Comparison of ENCODE assay signal across 9 cellular contexts in genomic region chr13:26422036-26422435, GRCh38.
"Had no signal": no experiment of that assay in that cellular context is flagged by ENCODE, and none has a peak within 500 bp of the region (broad histone marks: within the 10 kb centered on the region; RNA-seq: fewer than 3 reads in every experiment).

No MANE protein-coding gene starts in this region.

- H3K27ac Mint-ChIP-seq: HFFc6, IgD-negative memory B cell had no signal

- H3K4me3 ChIP-seq: GM23248, HAP-1 had no signal

- ATAC-seq: HCT116, HepG2 had no signal

- H3K9me3 Mint-ChIP-seq: HFFc6 had no signal

- H3K4me1 Mint-ChIP-seq: IgD-negative memory B cell had no signal

- H3K27ac ChIP-seq: GM23248, HL-60 had no signal

- H3K4me3 Mint-ChIP-seq: HFFc6, IgD-negative memory B cell had no signal

- H3K9me3 ChIP-seq: HAP-1 had no signal

- H3K36me3 ChIP-seq: HAP-1 had no signal

- DNase-seq: GM23248, GOT3, H7, HFFc6 had no signal

- H3K9ac ChIP-seq: GM23248 had no signal

- H3K4me1 ChIP-seq: HAP-1 had no signal
